Comparison of ENCODE assay signal across 9 cellular contexts in genomic region chr3:67389176-67389575, GRCh38.
DNase-seq lines count a peak whose midpoint lies in the region; ATAC-seq and TF ChIP-seq lines count a peak whose summit lies in the region.
"Had no signal": no experiment of that assay in that cellular context is flagged by ENCODE, and none has a peak within 500 bp of the region (broad histone marks: within the 10 kb centered on the region; RNA-seq: fewer than 3 reads in every experiment).

No MANE protein-coding gene starts in this region.

- peaks cover 17% of the 10 kb centered on the region for H3K9me3 Mint-ChIP-seq in activated T-helper 2 cell treated with anti-CD3 and anti-CD28 coated beads, Interferon-gamma antibody, Interleukin-2, Interleukin-4, amounts not matched to agents 10 μg/mL and 5 μg/mL and 100 μg/mL, durations not matched to agents 14 hours and 24 hours and 36 hours
- peaks cover 7% of the 10 kb centered on the region for H3K9me3 Mint-ChIP-seq in mesothelial cell of epicardium

- no peak overlapping the region for H3K4me3 Mint-ChIP-seq in activated T-helper 2 cell treated with anti-CD3 and anti-CD28 coated beads, Interferon-gamma antibody, Interleukin-2, Interleukin-4, amounts not matched to agents 10 μg/mL and 5 μg/mL and 100 μg/mL, durations not matched to agents 14 hours and 24 hours and 36 hours (ENCODE audit: low read depth)
- H3K4me3 Mint-ChIP-seq in mesothelial cell of epicardium: no peak overlapping the region

- H3K4me1 Mint-ChIP-seq in activated T-helper 2 cell treated with anti-CD3 and anti-CD28 coated beads, Interferon-gamma antibody, Interleukin-2, Interleukin-4, amounts not matched to agents 10 μg/mL and 5 μg/mL and 100 μg/mL, durations not matched to agents 14 hours and 24 hours and 36 hours (ENCODE audit: low read depth): peaks cover 29% of the 10 kb centered on the region
- peaks cover under 1% of the 10 kb centered on the region for H3K4me1 Mint-ChIP-seq in mesothelial cell of epicardium

- TF ChIP-seq CTCF in mesothelial cell of epicardium (IDR thresholded peaks at IDR 0.05; ENCODE audit: unreplicated experiment): no peak

- no peaks in the 10 kb centered on the region for H3K27me3 Mint-ChIP-seq in activated T-helper 2 cell treated with anti-CD3 and anti-CD28 coated beads, Interferon-gamma antibody, Interleukin-2, Interleukin-4, amounts not matched to agents 10 μg/mL and 5 μg/mL and 100 μg/mL, durations not matched to agents 14 hours and 24 hours and 36 hours (ENCODE audit: low read depth)
- no peaks in the 10 kb centered on the region for H3K27me3 Mint-ChIP-seq in mesothelial cell of epicardium (ENCODE audit: low read depth)

- peaks cover 47% of the 10 kb centered on the region for H3K36me3 Mint-ChIP-seq in activated T-helper 2 cell treated with anti-CD3 and anti-CD28 coated beads, Interferon-gamma antibody, Interleukin-2, Interleukin-4, amounts not matched to agents 10 μg/mL and 5 μg/mL and 100 μg/mL, durations not matched to agents 14 hours and 24 hours and 36 hours (ENCODE audit: low read depth)
- peaks cover 20% of the 10 kb centered on the region for H3K36me3 Mint-ChIP-seq in mesothelial cell of epicardium

- intact Hi-C loops in activated T-helper 2 cell treated with anti-CD3 and anti-CD28 coated beads, Interferon-gamma antibody, Interleukin-2, Interleukin-4, amounts not matched to agents 10 μg/mL and 5 μg/mL and 100 μg/mL, durations not matched to agents 14 hours and 24 hours and 36 hours (cut with micrococcal nuclease): loop anchor here (1.0 to 10.0 kb wide), 3 partner anchors 213 to 1486 kb away; no protein-coding TSS in a partner anchor

- peak; percentile 78 for ATAC-seq in GM18861 (IDR thresholded peaks at IDR 0.05; ENCODE audit: unreplicated experiment)
- ATAC-seq in GM21529 (IDR thresholded peaks at IDR 0.05; ENCODE audit: unreplicated experiment): peak; percentile 89
- ATAC-seq in HG03342 (IDR thresholded peaks at IDR 0.05; ENCODE audit: unreplicated experiment): peak; percentile 64

- no peak for DNase-seq in activated T-helper 2 cell treated with anti-CD3 and anti-CD28 coated beads, Interferon-gamma antibody, Interleukin-2, Interleukin-4, amounts not matched to agents 10 μg/mL and 5 μg/mL and 100 μg/mL, durations not matched to agents 14 hours and 24 hours and 36 hours (ENCODE audit: low spot score)
- DNase-seq in foreskin melanocyte (no peak), GOT3 (lab: John Stamatoyannopoulos, UW) (no peak), mesothelial cell of epicardium (ENCODE audit: low spot score in 2 of 2, unreplicated experiment in 2 of 2) (no peak)
- no peak for DNase-seq in activated CD8-positive, alpha-beta memory T cell treated with anti-CD3 and anti-CD28 coated beads for 24 hours
- DNase-seq: uterus had no signal

- H3K27ac Mint-ChIP-seq in activated T-helper 2 cell treated with anti-CD3 and anti-CD28 coated beads, Interferon-gamma antibody, Interleukin-2, Interleukin-4, amounts not matched to agents 10 μg/mL and 5 μg/mL and 100 μg/mL, durations not matched to agents 14 hours and 24 hours and 36 hours: peak overlapping the region; percentile 6
- no peak overlapping the region for H3K27ac Mint-ChIP-seq in mesothelial cell of epicardium
